In genomic region chr19:3398114-3398899, GRCh38 we compare ENCODE assay signal across 9 cellular contexts. TPM values are rescaled to one million over a fixed set of nuclear protein-coding genes. Genes with fewer than 3 reads are reported as not detected.
DNase-seq lines count a peak whose midpoint lies in the region; ATAC-seq, FAIRE-seq and TF ChIP-seq lines count a peak whose summit lies in the region.
"Had no signal": no experiment of that assay in that cellular context is flagged by ENCODE, and none has a peak within 500 bp of the region (broad histone marks: within the 10 kb centered on the region; RNA-seq: fewer than 3 reads in every experiment).

No MANE protein-coding gene starts in this region.

- H2AFZ ChIP-seq in HepG2 (ENCODE audit: low read length) (no peak overlapping the region), PC-9 (no peak overlapping the region)

- peak overlapping the region; percentile 27 for H3K9ac ChIP-seq in HepG2 (ENCODE audit: insufficient read depth, low read depth, low read length)

- H3K79me2 ChIP-seq in HepG2 (ENCODE audit: insufficient read depth, low read length), result peaks cover 3% of the 10 kb centered on the region
- H3K79me2 ChIP-seq in PC-9 (ENCODE audit: low read depth), result peaks cover 27% of the 10 kb centered on the region

- H3K4me3 ChIP-seq in H7 (ENCODE audit: insufficient read depth, low read depth, low read length) (no peak overlapping the region), esophagus (ENCODE audit: low read depth in 1 of 2, low read length in 2 of 2) (peak overlapping the region in 1 of 2 donors; percentile 28), HepG2 (replicated peaks in 1 of 3; ENCODE audit: insufficient read depth in 1 of 3, low read depth in 2 of 3, low read length in 3 of 3) (peak overlapping the region in 2 of 3 experiments; percentile 37 to 42; a peak in 2 of 6 replicates), gastrocnemius medialis (peak overlapping the region; percentile 32 to 48 (median 35)), PC-9 (no peak overlapping the region)

- peak; percentile 89 for DNase-seq in H7
- peak; percentile 77 for DNase-seq in HepG2 (ENCODE audit: low spot score)
- DNase-seq in gastrocnemius medialis, result peak; percentile 60 to 88
- DNase-seq in DMS79 treated with DMSO at 0.1 percent for 48 hours (lab: John Stamatoyannopoulos, UW), result no peak
- DNase-seq in activated CD4-positive, alpha-beta T cell treated with anti-CD3 and anti-CD28 coated beads, Interleukin-2, amount 50 U/mL, for 1 hour, result no peak
- DNase-seq in PC-9, result no peak
- DNase-seq in stimulated activated CD4-positive, alpha-beta T cell treated with anti-CD3 and anti-CD28 coated beads, Interleukin-4, amount 100 ng/mL, for 4 hours, result no peak
- DNase-seq: stimulated activated naive CD4-positive, alpha-beta T cell had no signal

- peak; percentile 64 for ATAC-seq in HepG2
- peak; percentile 28 to 47 for ATAC-seq in gastrocnemius medialis

- H3K9me3 ChIP-seq in esophagus (ENCODE audit: control insufficient read depth in 2 of 2, insufficient read depth in 1 of 2, low read depth in 1 of 2, low read length in 1 of 2), result no peaks in the 10 kb centered on the region
- H3K9me3 ChIP-seq in HepG2 (ENCODE audit: low read length), result no peaks in the 10 kb centered on the region
- H3K9me3 ChIP-seq in gastrocnemius medialis, result no peaks in the 10 kb centered on the region
- no peaks in the 10 kb centered on the region for H3K9me3 ChIP-seq in PC-9 (ENCODE audit: insufficient read depth, low read depth)

- BruUV-seq in HepG2 (replicated peaks; lab: Mats Ljungman, UMichigan), result TSS peak; percentile 91
- BruUV-seq in PC-9 (replicated peaks; lab: Mats Ljungman, UMichigan), result no TSS peak

- H3K27me3 ChIP-seq in H7 (ENCODE audit: control insufficient read depth, insufficient read depth, low read length) (no peaks in the 10 kb centered on the region; the same call in 1 of the 2 replicates), esophagus (ENCODE audit: control insufficient read depth in 1 of 2, insufficient read depth in 2 of 2, low read length in 2 of 2) (no peaks in the 10 kb centered on the region), HepG2 (ENCODE audit: control insufficient read depth in 1 of 2, insufficient read depth in 2 of 2, low read length in 2 of 2) (no peaks in the 10 kb centered on the region), gastrocnemius medialis (no peaks in the 10 kb centered on the region), PC-9 (ENCODE audit: insufficient read depth, low read depth) (no peaks in the 10 kb centered on the region)

- H3K27ac ChIP-seq in esophagus (ENCODE audit: low read depth in 2 of 2, low read length in 1 of 2) (peak overlapping the region; percentile 93 to 99), HepG2 (ENCODE audit: extremely low read length, insufficient read depth, low read length) (peak overlapping the region; percentile 89), gastrocnemius medialis (peak overlapping the region; percentile 98 to 100 (median 98)), PC-9 (no peak overlapping the region)

- FAIRE-seq in HepG2 (lab: Jason Lieb, UNC), result no peak

- TF ChIP-seq CTCF in HepG2 (CRISPR knock-in tag; IDR thresholded peaks at IDR 0.05) (no peak), gastrocnemius medialis (IDR thresholded peaks at IDR 0.05 in 4 of 5, conservative IDR thresholded peaks at IDR 0.05 in 1 of 5) (no peak), PC-9 (conservative IDR thresholded peaks at IDR 0.05) (no peak)

- H3K36me3 ChIP-seq in H7 (replicated peaks; ENCODE audit: control insufficient read depth, insufficient read depth, low read length) (no peaks in the 10 kb centered on the region), esophagus (ENCODE audit: control insufficient read depth in 2 of 2, insufficient read depth in 2 of 2, low read length in 1 of 2) (peaks cover 0 to 5% of the 10 kb centered on the region in 2 donors), HepG2 (replicated peaks in 1 of 2; ENCODE audit: control insufficient read depth in 1 of 2, insufficient read depth in 2 of 2, low read length in 2 of 2) (no peaks in the 10 kb centered on the region; a peak in 1 of 5 replicates), gastrocnemius medialis (no peaks in the 10 kb centered on the region), PC-9 (ENCODE audit: low read depth) (no peaks in the 10 kb centered on the region)

- H4K20me1 ChIP-seq in HepG2 (ENCODE audit: insufficient read depth, low read length) (no peaks in the 10 kb centered on the region), PC-9 (ENCODE audit: insufficient read depth) (peaks cover 55% of the 10 kb centered on the region)

- H3K4me1 ChIP-seq in esophagus (ENCODE audit: control insufficient read depth in 2 of 2, insufficient read depth in 2 of 2, low read length in 1 of 2), result peaks cover 7 to 27% of the 10 kb centered on the region in 2 donors
- peaks cover 48% of the 10 kb centered on the region for H3K4me1 ChIP-seq in HepG2 (ENCODE audit: insufficient read depth, low read length)
- peaks cover 51 to 64% of the 10 kb centered on the region in 2 donors for H3K4me1 ChIP-seq in gastrocnemius medialis
- no peaks in the 10 kb centered on the region for H3K4me1 ChIP-seq in PC-9 (replicated peaks; ENCODE audit: insufficient read depth)

- peak in 1 of 2 experiments; percentile 78; a peak in 3 of 4 replicates for TF ChIP-seq EP300 in HepG2 (IDR thresholded peaks at IDR 0.05; ENCODE audit: low read depth in 2 of 2, low read length in 2 of 2)
- peak; percentile 78; the same call in 1 of the 2 replicates for TF ChIP-seq EP300 in HepG2 (CRISPR knock-in tag; IDR thresholded peaks at IDR 0.05; ENCODE audit: borderline replicate concordance)

- TF ChIP-seq POLR2A in HepG2 (IDR thresholded peaks at IDR 0.05; ENCODE audit: insufficient read depth in 1 of 2, low read depth in 2 of 2, low read length in 2 of 2) (0 out of 4 replicates have a peak, but pooled peaks of 1 of the 2 experiments have one; percentile 39), gastrocnemius medialis (IDR thresholded peaks at IDR 0.05) (peak in 1 of 2 donors; percentile 41)

- TF ChIP-seq RAD21 in HepG2 (CRISPR knock-in tag; IDR thresholded peaks at IDR 0.05), result no peak

- WGBS in esophagus, 2 donors, result 36 to 38% methylated on average over 31 of the region's 31 CpGs
- 46% methylated on average over 20 of the region's 31 CpGs for WGBS in HepG2 (ENCODE audit: low lambda C conversion rate)

- H3K4me2 ChIP-seq in HepG2 (ENCODE audit: low read depth, low read length) (peak overlapping the region; percentile 55), PC-9 (no peak overlapping the region)

- CTCF ChIA-PET in HepG2 (lab: Yijun Ruan, JAX; ENCODE audit: low intra/inter-chr PET ratio, low total read pairs), result no interaction called here
- CTCF ChIA-PET in PC-9 (lab: Charles Lee), result no interaction called here

- POLR2A ChIA-PET in HepG2 (lab: Yijun Ruan, JAX), result interaction anchor here (0.5 to 2.8 kb wide), 6 partner anchors 10 to 172 kb away, joined by 3 to 10 read pairs (median 4); partner anchors contain the start of gene SMIM24
- POLR2A ChIA-PET in PC-9 (lab: Charles Lee; ENCODE audit: unreplicated experiment), result no interaction called here

- in situ Hi-C loops in HepG2 (cut with HindIII; ENCODE audit: extremely low pct_ligation_motif_present, low pct_unique_long_range_greater_than_20kb), result no loop called here
- in situ Hi-C loops in gastrocnemius medialis (cut with MboI; ENCODE audit: low sequenced_read_pairs in 4 of 4), result no loop called here

- H3F3A ChIP-seq in PC-9 (ENCODE audit: insufficient read depth, low read depth), result no peaks in the 10 kb centered on the region

- H3K9me2 ChIP-seq in PC-9 (ENCODE audit: insufficient read depth), result no peaks in the 10 kb centered on the region

- intact Hi-C loops in HepG2 (cut with micrococcal nuclease; ENCODE audit: unreplicated experiment) (no loop called here), gastrocnemius medialis (cut with DNase I; ENCODE audit: low total_unique reads) (loop anchor here (1.0 kb wide), 1 partner anchor 9 kb away; no protein-coding TSS in a partner anchor), PC-9 (cut with micrococcal nuclease; ENCODE audit: unreplicated experiment) (no loop called here)

TF ChIP-seq in HepG2, 621 proteins besides CTCF, POLR2A, EP300 and RAD21 (continues in another document):
- TF ChIP-seq HHEX (CRISPR knock-in tag; IDR thresholded peaks at IDR 0.05) (no peak), MAFK (conservative IDR thresholded peaks at IDR 0.05 in 1 of 2, IDR thresholded peaks at IDR 0.05 in 1 of 2; ENCODE audit: low read length in 2 of 2) (no peak), SIN3B (IDR thresholded peaks at IDR 0.05; ENCODE audit: low read length) (no peak), ATF7-NPFF (CRISPR knock-in tag; IDR thresholded peaks at IDR 0.05; ENCODE audit: low read depth) (peak; percentile 70; the same call in 1 of the 2 replicates)

RNA-seq across cellular contexts. Expression of gene NFIC, which starts 31.9 kb away (rescaled TPM):
- 1.7 and 2.2 TPM in 2 replicates for total RNA-seq in H7 (2014; rRNA removed; shearing (Covaris generic))
- polyA plus RNA-seq in esophagus, result 10 to 100 TPM; 15.4 to 48.1 TPM
- total RNA-seq in HepG2 (2016; rRNA removed; fragmentation: Illumina TruSeq; extraction: Trizol), result 2.5 and 2.9 TPM in 2 replicates
- total RNA-seq in HepG2 (2016; cell fraction: cytosol; rRNA removed; fragmentation: Illumina TruSeq; extraction: Trizol; ENCODE audit: low read depth), result 2.9 and 3.0 TPM in 2 replicates
- 3.0 and 3.2 TPM in 2 replicates for total RNA-seq in HepG2 (2016; cell fraction: insoluble cytoplasmic fraction; rRNA removed; fragmentation: Illumina TruSeq; extraction: Trizol)
- 2.5 and 2.9 TPM in 2 replicates for total RNA-seq in HepG2 (2016; cell fraction: membrane; rRNA removed; fragmentation: Illumina TruSeq; extraction: Trizol)
- total RNA-seq in HepG2 (2016; cell fraction: nucleus; rRNA removed; fragmentation: Illumina TruSeq; extraction: Trizol), result 3.8 and 5.6 TPM in 2 replicates
- polyA plus RNA-seq in HepG2 (2011; rRNA removed), result 1.3 and 1.6 TPM in 2 replicates
- polyA plus RNA-seq in HepG2 (2011; cell fraction: cytosol; rRNA removed), result 0.71 and 0.79 TPM in 2 replicates
- polyA plus RNA-seq in HepG2 (2011; cell fraction: nucleus; rRNA removed), result 5.1 and 8.1 TPM in 2 replicates
- 5.9 and 8.4 TPM in 2 replicates for polyA plus RNA-seq in HepG2 (2012)
- 1.1 and 1.4 TPM in 2 replicates for polyA plus RNA-seq in HepG2 (2016; cell fraction: cytosol; fragmentation: Illumina TruSeq; extraction: Trizol; ENCODE audit: low read depth)
- polyA plus RNA-seq in HepG2 (2016; cell fraction: insoluble cytoplasmic fraction; fragmentation: Illumina TruSeq; extraction: Trizol; ENCODE audit: low read depth), result 8.2 and 9.6 TPM in 2 replicates
- polyA plus RNA-seq in HepG2 (2016; cell fraction: membrane; fragmentation: Illumina TruSeq; extraction: Trizol; ENCODE audit: low read depth), result 4.6 and 4.8 TPM in 2 replicates
- 7.4 and 9.8 TPM in 2 replicates for polyA plus RNA-seq in HepG2 (2016; cell fraction: nucleus; fragmentation: Illumina TruSeq; extraction: Trizol; ENCODE audit: insufficient read depth, low read depth)
- 5.3 and 16.7 TPM in 2 replicates for polyA minus RNA-seq in HepG2 (2011; rRNA and poly(A)+ RNA removed; ENCODE audit: low replicate concordance)
- 5.2 and 5.4 TPM in 2 replicates for polyA minus RNA-seq in HepG2 (2011; cell fraction: cytosol; rRNA and poly(A)+ RNA removed)
- polyA minus RNA-seq in HepG2 (2011; cell fraction: nucleus; rRNA and poly(A)+ RNA removed), result 5.1 and 5.3 TPM in 2 replicates
- total RNA-seq in gastrocnemius medialis, result 100 to 1,000 TPM in 3 of 4 donors, 10 to 100 TPM in 1; 90.2 to 403 (median 348) TPM
- 71.1 and 75.6 TPM in 2 replicates for total RNA-seq in PC-9 (2021)

Comparison
In these comparisons a context has a peak if more than half of its experiments do, and no peak if none do; other contexts are left out.
1. DNase-seq: peak in H7 (single experiment), HepG2 (single experiment) and gastrocnemius medialis (2 of 2); none in DMS79 treated with DMSO at 0.1 percent for 48 hours (single experiment), activated CD4-positive, alpha-beta T cell treated with anti-CD3 and anti-CD28 coated beads, Interleukin-2, amount 50 U/mL, for 1 hour (single experiment), PC-9 (0 of 2) and stimulated activated CD4-positive, alpha-beta T cell treated with anti-CD3 and anti-CD28 coated beads, Interleukin-4, amount 100 ng/mL, for 4 hours (0 of 2).
2. H3K4me3 ChIP-seq: peak in HepG2 (2 of 3) and gastrocnemius medialis (4 of 4); none in H7 (single experiment) and PC-9 (single experiment).
3. RNA of gene NFIC, which starts 31.9 kb away (total RNA-seq): 90.2 to 403 TPM in gastrocnemius medialis and 71.1 to 75.6 TPM in PC-9; 2.5 to 5.6 TPM in HepG2 and 1.7 to 2.2 TPM in H7; every median in the first group is over 10 times any median in the second.